ENCODE assay signal across 15 cellular contexts in genomic region chr15:90819390-90819789, GRCh38. TPM values are rescaled to one million over a fixed set of nuclear protein-coding genes. Genes with fewer than 3 reads are reported as not detected.
DNase-seq lines count a peak whose midpoint lies in the region; ATAC-seq and TF ChIP-seq lines count a peak whose summit lies in the region.
"Had no signal": no experiment of that assay in that cellular context is flagged by ENCODE, and none has a peak within 500 bp of the region (broad histone marks: within the 10 kb centered on the region; RNA-seq: fewer than 3 reads in every experiment).

No MANE protein-coding gene starts in this region.

- intact Hi-C loops in Right ventricle myocardium superior (cut with DNase I), result no loop called here
- intact Hi-C loops in cardiac septum (cut with DNase I), result no loop called here
- intact Hi-C loops in right lobe of liver (cut with DNase I), result no loop called here

- no peaks in the 10 kb centered on the region for H3K27me3 Mint-ChIP-seq in activated T-helper 17 cell treated with anti-CD3 and anti-CD28 coated beads, Interleukin-2, amount 50 U/mL, for 72 hours
- H3K27me3 Mint-ChIP-seq in T-helper 17 cell, result no peaks in the 10 kb centered on the region

- H3K9me3 ChIP-seq in right lobe of liver, result no peaks in the 10 kb centered on the region
- no peaks in the 10 kb centered on the region for H3K9me3 ChIP-seq in T-helper 17 cell (ENCODE audit: control insufficient read depth, low read length, poor library complexity, severe bottlenecking)

- H3K4me3 Mint-ChIP-seq in activated T-helper 17 cell treated with anti-CD3 and anti-CD28 coated beads, Interleukin-2, amount 50 U/mL, for 72 hours, result peak overlapping the region; percentile 54
- no peak overlapping the region for H3K4me3 Mint-ChIP-seq in T-helper 17 cell
- H3K4me3 Mint-ChIP-seq: activated naive CD4-positive, alpha-beta T cell treated with anti-CD3 and anti-CD28 coated beads for 36 hours had no signal

- no peaks in the 10 kb centered on the region for H3K36me3 ChIP-seq in right lobe of liver

- H3K27ac Mint-ChIP-seq in activated T-helper 17 cell treated with anti-CD3 and anti-CD28 coated beads, Interleukin-2, amount 50 U/mL, for 72 hours, result peak overlapping the region; percentile 79
- H3K27ac Mint-ChIP-seq in T-helper 17 cell, result no peak overlapping the region

- in situ Hi-C loops in ACHN (cut with HindIII; ENCODE audit: low pct_ligation_motif_present, low pct_unique_long_range_greater_than_20kb, low sequenced_read_pairs), result no loop called here

- DNase-seq in Right ventricle myocardium superior (peak; percentile 75), cardiac septum (ENCODE audit: low spot score) (no peak), right lobe of liver (peak; percentile 40 to 72 (median 64)), ACHN (no peak), T-helper 17 cell (no peak)
- DNase-seq: DMS153; effector CD8-positive, alpha-beta T cell; hypothalamus; KG1; NCI-H2171; stimulated activated CD4-positive, alpha-beta T cell treated with anti-CD3 and anti-CD28 coated beads, Interleukin-12 subunit alpha, Interleukin-12 subunit beta, amount 100 ng/mL, for 4 hours; T1000 had no signal

- no peak overlapping the region for H3K27ac ChIP-seq in right lobe of liver

- peaks cover 0 to 8% (median 0%) of the 10 kb centered on the region in 4 donors for H3K4me1 ChIP-seq in right lobe of liver

- H3K36me3 Mint-ChIP-seq in activated T-helper 17 cell treated with anti-CD3 and anti-CD28 coated beads, Interleukin-2, amount 50 U/mL, for 72 hours (ENCODE audit: low read depth), result peaks cover 19% of the 10 kb centered on the region
- H3K36me3 Mint-ChIP-seq in T-helper 17 cell (ENCODE audit: low read depth), result no peaks in the 10 kb centered on the region

- ATAC-seq in Right ventricle myocardium superior (ENCODE audit: poor library complexity) (peak; percentile 86), right lobe of liver (peak; percentile 51 to 79 (median 72)), GM18873 (IDR thresholded peaks at IDR 0.05; ENCODE audit: low FRiP score, unreplicated experiment) (no peak), T-helper 17 cell (no peak)
- ATAC-seq in activated T-helper 17 cell treated with anti-CD3 and anti-CD28 coated beads, Interleukin-2, amount 50 U/mL, for 72 hours (replicated peaks), result peak; percentile 13

- H3K4me3 ChIP-seq in right lobe of liver, result no peak overlapping the region

- no CpG with 5 or more reads among the region's 6 CpGs for WGBS in right lobe of liver (ENCODE audit: insufficient coverage, low coverage, low lambda C conversion rate, missing lambda C conversion rate)

- H3K4me1 Mint-ChIP-seq in activated T-helper 17 cell treated with anti-CD3 and anti-CD28 coated beads, Interleukin-2, amount 50 U/mL, for 72 hours, result peaks cover 37% of the 10 kb centered on the region
- peaks cover 20% of the 10 kb centered on the region for H3K4me1 Mint-ChIP-seq in T-helper 17 cell

- no peak for TF ChIP-seq CTCF in right lobe of liver (IDR thresholded peaks at IDR 0.05)

- no peaks in the 10 kb centered on the region for H3K27me3 ChIP-seq in right lobe of liver

- H3K9me3 Mint-ChIP-seq in activated T-helper 17 cell treated with anti-CD3 and anti-CD28 coated beads, Interleukin-2, amount 50 U/mL, for 72 hours, result no peaks in the 10 kb centered on the region
- H3K9me3 Mint-ChIP-seq: activated naive CD4-positive, alpha-beta T cell treated with anti-CD3 and anti-CD28 coated beads for 36 hours had no signal

- TF ChIP-seq POLR2A in right lobe of liver (IDR thresholded peaks at IDR 0.05), result no peak

RNA-seq across cellular contexts. Expression of gene FURIN, which starts 49.0 kb away (rescaled TPM):
- total RNA-seq in Right ventricle myocardium superior (45.0 TPM), cardiac septum (43.9 TPM), right lobe of liver (100 to 1,000 TPM; 122 to 232 (median 189) TPM), T-helper 17 cell (100 to 1,000 TPM; 133 to 260 TPM)
- 100 to 1,000 TPM; 605 to 771 TPM for total RNA-seq in activated T-helper 17 cell treated with anti-CD3 and anti-CD28 coated beads, Interleukin-2, amount 50 U/mL, for 72 hours

Comparison
In these comparisons a context has a peak if more than half of its experiments do, and no peak if none do; other contexts are left out.
1. DNase-seq: peak in Right ventricle myocardium superior (single experiment) and right lobe of liver (3 of 3); none in cardiac septum (single experiment), ACHN (single experiment) and T-helper 17 cell (0 of 3).
2. ATAC-seq: peak in Right ventricle myocardium superior (single experiment), activated T-helper 17 cell treated with anti-CD3 and anti-CD28 coated beads, Interleukin-2, amount 50 U/mL, for 72 hours (single experiment) and right lobe of liver (4 of 4); none in GM18873 (single experiment) and T-helper 17 cell (single experiment).